ENCODE assay signal across 28 cellular contexts in the genomic region with DNA sequence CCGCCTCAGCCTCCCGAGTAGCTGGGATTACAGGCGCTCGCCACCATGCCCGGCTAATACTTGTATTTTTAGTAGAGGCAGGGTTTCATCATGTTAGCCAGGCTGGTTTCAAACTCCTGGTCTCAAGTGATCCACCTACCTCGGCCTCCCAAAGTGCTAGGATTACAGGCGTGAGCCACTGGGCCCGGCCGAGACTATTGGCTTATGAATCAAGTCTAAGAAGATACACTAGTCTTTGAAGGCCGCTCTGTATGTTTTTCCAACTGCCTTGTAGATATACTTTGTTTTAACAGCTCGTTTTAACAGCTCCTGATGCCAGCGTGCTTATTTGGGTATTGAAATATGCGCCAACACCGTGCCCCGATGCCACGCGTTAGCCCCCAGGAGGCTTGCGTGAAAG.
DNase-seq lines count a peak whose midpoint lies in the region; ATAC-seq, FAIRE-seq and TF ChIP-seq lines count a peak whose summit lies in the region.
"Had no signal": no experiment of that assay in that cellular context is flagged by ENCODE, and none has a peak within 500 bp of the region (broad histone marks: within the 10 kb centered on the region; RNA-seq: fewer than 3 reads in every experiment).

No MANE protein-coding gene starts in this region.

- H3K4me1 ChIP-seq in A549, result peaks cover 42% of the 10 kb centered on the region
- peaks cover 32% of the 10 kb centered on the region for H3K4me1 ChIP-seq in GM23338 (ENCODE audit: insufficient read depth)
- peaks cover 31% of the 10 kb centered on the region for H3K4me1 ChIP-seq in RWPE2 (ENCODE audit: insufficient read depth, poor library complexity, severe bottlenecking)
- H3K4me1 ChIP-seq in keratinocyte (ENCODE audit: control insufficient read depth, extremely low read depth, insufficient read depth, low read length), result peaks cover 31% of the 10 kb centered on the region

- H3K4me1 Mint-ChIP-seq in GM23338, result peaks cover 26% of the 10 kb centered on the region

- H3K36me3 Mint-ChIP-seq in GM23338 (ENCODE audit: low read depth), result peaks cover 7% of the 10 kb centered on the region; the same call in 2 of the 3 replicates

- FAIRE-seq in A549 (lab: Jason Lieb, UNC), result no peak
- FAIRE-seq in keratinocyte (lab: Jason Lieb, UNC), result no peak
- FAIRE-seq: A204.1, GM12878, H54 had no signal

- peaks cover 5% of the 10 kb centered on the region for H3K27me3 Mint-ChIP-seq in GM23338 (ENCODE audit: insufficient read depth, low read depth, poor library complexity)
- H3K27me3 Mint-ChIP-seq: CD4-positive, alpha-beta memory T cell had no signal

- no peaks in the 10 kb centered on the region for H3K9me3 ChIP-seq in A549
- no peaks in the 10 kb centered on the region for H3K9me3 ChIP-seq in RWPE2 (ENCODE audit: severe bottlenecking)
- no peaks in the 10 kb centered on the region for H3K9me3 ChIP-seq in keratinocyte (ENCODE audit: control insufficient read depth, low read depth, low read length)

- H2AFZ ChIP-seq in GM23338 (no peak overlapping the region), keratinocyte (ENCODE audit: control insufficient read depth, low read length) (no peak overlapping the region)

- H3K9me2 ChIP-seq in GM23338 (ENCODE audit: insufficient read depth), result no peaks in the 10 kb centered on the region

- H3K9ac ChIP-seq in keratinocyte (ENCODE audit: control insufficient read depth, extremely low read depth, insufficient read depth, low read length), result no peak overlapping the region
- H3K9ac ChIP-seq: BLaER1 treated with 17β-estradiol and CSF1 and Interleukin-3, amounts not matched to agents 10 nM and 100 nM had no signal

- H3K27ac ChIP-seq in A549 (peak overlapping the region; percentile 80 to 95; a peak in 5 of 6 replicates), GM23338 (ENCODE audit: low read depth) (peak overlapping the region; percentile 71; the same call in 1 of the 2 replicates), RWPE2 (ENCODE audit: poor library complexity, severe bottlenecking) (peak overlapping the region; percentile 89), keratinocyte (ENCODE audit: control insufficient read depth, insufficient read depth, low read length) (peak overlapping the region; percentile 98)
- H3K27ac ChIP-seq: BLaER1 treated with 17β-estradiol and CSF1 and Interleukin-3, amounts not matched to agents 10 nM and 100 nM had no signal

- H3K4me2 ChIP-seq in A549, result no peak overlapping the region
- H3K4me2 ChIP-seq in GM23338, result no peak overlapping the region
- H3K4me2 ChIP-seq in keratinocyte (ENCODE audit: control insufficient read depth, extremely low read depth, insufficient read depth, low read depth, low read length), result peak overlapping the region; percentile 49
- H3K4me2 ChIP-seq: BLaER1 treated with 17β-estradiol and CSF1 and Interleukin-3, amounts not matched to agents 10 nM and 100 nM had no signal

- peaks cover 6% of the 10 kb centered on the region; the same call in 1 of the 2 replicates for H3F3A ChIP-seq in GM23338 (replicated peaks; ENCODE audit: low read depth)

- no peak for ATAC-seq in A549
- ATAC-seq in GM23338, result no peak
- no peak for ATAC-seq in RWPE2 (ENCODE audit: low read depth)
- no peak for ATAC-seq in HG03175 (IDR thresholded peaks at IDR 0.05; ENCODE audit: unreplicated experiment)
- no peak for ATAC-seq in HG03439 (IDR thresholded peaks at IDR 0.05; ENCODE audit: unreplicated experiment)
- ATAC-seq: GM12878 had no signal

- CTCF ChIA-PET in A549 (lab: Yijun Ruan, JAX), result no interaction called here

- DNase-seq in A549 (ENCODE audit: low read depth in 1 of 2, low spot score in 1 of 2), result no peak
- DNase-seq in GM23338 (ENCODE audit: low spot score), result no peak
- no peak for DNase-seq in RWPE2 (ENCODE audit: low spot score)
- DNase-seq in keratinocyte (ENCODE audit: low read depth, low spot score), result no peak
- DNase-seq in NCI-H524 (lab: John Stamatoyannopoulos, UW), result no peak
- DNase-seq: AML-193; CD4-positive, alpha-beta memory T cell; COR-L47; DMS 273 treated with DMSO at 0.1 percent for 48 hours; DMS79; EL; GDM1; KG1; MM.1S; NCI-H1048; NCI-H1417; NCI-H1694 treated with DMSO at 0.1 percent for 48 hours; NCI-H2081; NCI-H2227 treated with DMSO at 0.1 percent for 48 hours; NCI-H774; RPMI8226; SHP77 treated with DMSO at 0.1 percent for 48 hours had no signal

- no peaks in the 10 kb centered on the region for H3K27me3 ChIP-seq in GM23338 (ENCODE audit: insufficient read depth)
- H3K27me3 ChIP-seq in RWPE2 (ENCODE audit: insufficient read depth, poor library complexity, severe bottlenecking), result no peaks in the 10 kb centered on the region
- H3K27me3 ChIP-seq in keratinocyte (ENCODE audit: control insufficient read depth, extremely low read depth, insufficient read depth, low read length), result no peaks in the 10 kb centered on the region
- H3K27me3 ChIP-seq: BLaER1 treated with 17β-estradiol and CSF1 and Interleukin-3, amounts not matched to agents 10 nM and 100 nM had no signal

- TF ChIP-seq CTCF in A549 (IDR thresholded peaks at IDR 0.05) (no peak), GM23338 (conservative IDR thresholded peaks at IDR 0.05; ENCODE audit: low read depth in 2 of 2) (no peak), RWPE2 (IDR thresholded peaks at IDR 0.05; ENCODE audit: poor library complexity, severe bottlenecking) (no peak), keratinocyte (optimal IDR thresholded peaks at IDR 0.05 in 1 of 3, IDR thresholded peaks at IDR 0.05 in 1 of 3, conservative IDR thresholded peaks at IDR 0.05 in 1 of 3; ENCODE audit: extremely low read depth in 1 of 3, insufficient read depth in 2 of 3, low read length in 3 of 3) (no peak)

- no peak overlapping the region for H3K4me3 Mint-ChIP-seq in GM23338
- H3K4me3 Mint-ChIP-seq: CD4-positive, alpha-beta memory T cell had no signal

- H3K79me2 ChIP-seq in GM23338 (replicated peaks; ENCODE audit: insufficient read depth) (0 out of 2 replicates have a peak, but pooled peaks cover 4% of the 10 kb centered on the region), keratinocyte (ENCODE audit: control insufficient read depth, insufficient read depth, low read length) (no peaks in the 10 kb centered on the region)

- H3K4me3 ChIP-seq in A549 (no peak overlapping the region), GM23338 (no peak overlapping the region), RWPE2 (ENCODE audit: severe bottlenecking) (no peak overlapping the region), keratinocyte (ENCODE audit: control insufficient read depth in 2 of 3, extremely low read depth in 1 of 3, insufficient read depth in 2 of 3, low read depth in 1 of 3, low read length in 3 of 3) (no peak overlapping the region)
- H3K4me3 ChIP-seq: BLaER1 treated with 17β-estradiol and CSF1 and Interleukin-3, amounts not matched to agents 10 nM and 100 nM; GM12878 had no signal

- no peak for TF ChIP-seq EP300 in A549 (IDR thresholded peaks at IDR 0.05)

- H3K27ac Mint-ChIP-seq in GM23338, result peak overlapping the region; percentile 74

- no peaks in the 10 kb centered on the region for H3K9me3 Mint-ChIP-seq in GM23338
- H3K9me3 Mint-ChIP-seq: CD4-positive, alpha-beta memory T cell had no signal

- no peak for TF ChIP-seq RAD21 in A549 (conservative IDR thresholded peaks at IDR 0.05 in 1 of 2, IDR thresholded peaks at IDR 0.05 in 1 of 2)

- POLR2A ChIA-PET in A549 (lab: Yijun Ruan, JAX), result no interaction called here

- H3K36me3 ChIP-seq in GM23338 (ENCODE audit: insufficient read depth) (no peaks in the 10 kb centered on the region), RWPE2 (ENCODE audit: low read depth) (no peaks in the 10 kb centered on the region), keratinocyte (ENCODE audit: control insufficient read depth in 2 of 2, extremely low read depth in 1 of 2, insufficient read depth in 2 of 2, low read length in 2 of 2) (no peaks in the 10 kb centered on the region)

- H4K20me1 ChIP-seq in GM23338 (replicated peaks; ENCODE audit: insufficient read depth), result no peaks in the 10 kb centered on the region
- no peaks in the 10 kb centered on the region for H4K20me1 ChIP-seq in keratinocyte (ENCODE audit: control insufficient read depth, extremely low read depth, insufficient read depth, low read length)

- no peaks in the 10 kb centered on the region for H3K9me1 ChIP-seq in keratinocyte (ENCODE audit: control insufficient read depth, extremely low read depth, insufficient read depth, low read length)

- no peak for TF ChIP-seq POLR2A in A549 (IDR thresholded peaks at IDR 0.05; ENCODE audit: low read length)

- 95% methylated on average over 18 of the region's 18 CpGs for WGBS in A549 (ENCODE audit: missing lambda C conversion rate)

- dilution Hi-C loops in keratinocyte (cut with MboI; ENCODE audit: extremely low pct_ligation_motif_present, low sequenced_read_pairs), result no loop called here

TF ChIP-seq in A549, 52 proteins besides CTCF, POLR2A, EP300 and RAD21 (continues in another document):
- TF ChIP-seq ESRRA (IDR thresholded peaks at IDR 0.05; ENCODE audit: borderline replicate concordance, low read length), result no peak
- TF ChIP-seq, protein P1, sequence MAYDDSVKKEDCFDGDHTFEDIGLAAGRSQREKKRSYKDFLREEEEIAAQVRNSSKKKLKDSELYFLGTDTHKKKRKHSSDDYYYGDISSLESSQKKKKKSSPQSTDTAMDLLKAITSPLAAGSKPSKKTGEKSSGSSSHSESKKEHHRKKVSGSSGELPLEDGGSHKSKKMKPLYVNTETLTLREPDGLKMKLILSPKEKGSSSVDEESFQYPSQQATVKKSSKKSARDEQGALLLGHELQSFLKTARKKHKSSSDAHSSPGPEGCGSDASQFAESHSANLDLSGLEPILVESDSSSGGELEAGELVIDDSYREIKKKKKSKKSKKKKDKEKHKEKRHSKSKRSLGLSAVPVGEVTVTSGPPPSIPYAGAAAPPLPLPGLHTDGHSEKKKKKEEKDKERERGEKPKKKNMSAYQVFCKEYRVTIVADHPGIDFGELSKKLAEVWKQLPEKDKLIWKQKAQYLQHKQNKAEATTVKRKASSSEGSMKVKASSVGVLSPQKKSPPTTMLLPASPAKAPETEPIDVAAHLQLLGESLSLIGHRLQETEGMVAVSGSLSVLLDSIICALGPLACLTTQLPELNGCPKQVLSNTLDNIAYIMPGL (CRISPR knock-in tag; IDR thresholded peaks at IDR 0.05; ENCODE audit: borderline replicate concordance), result no peak

TF ChIP-seq in GM23338, 12 proteins besides CTCF, POLR2A, EP300 and RAD21 (continues in another document):
- no peak for TF ChIP-seq EZH2 (IDR thresholded peaks at IDR 0.05; ENCODE audit: low read depth, unreplicated experiment)
